ENCODE assay signal across 9 cellular contexts in genomic region chr20:45041464-45042337, GRCh38. TPM values are rescaled to one million over a fixed set of nuclear protein-coding genes. Genes with fewer than 3 reads are reported as not detected.
DNase-seq lines count a peak whose midpoint lies in the region; ATAC-seq and TF ChIP-seq lines count a peak whose summit lies in the region.
"Had no signal": no experiment of that assay in that cellular context is flagged by ENCODE, and none has a peak within 500 bp of the region (broad histone marks: within the 10 kb centered on the region; RNA-seq: fewer than 3 reads in every experiment).

No MANE protein-coding gene starts in this region.

- H3K4me3 Mint-ChIP-seq in CD14-positive monocyte: no peak overlapping the region
- no peak overlapping the region for H3K4me3 Mint-ChIP-seq in activated B cell treated with CpG ODN at 0.5 μM for 24 hours

- no peak for TF ChIP-seq POLR2A in suprapubic skin (IDR thresholded peaks at IDR 0.05)

- POLR2A ChIA-PET in activated B cell treated with CpG ODN at 0.5 μM for 24 hours (lab: Charles Lee): no interaction called here

- H3K9me3 ChIP-seq in iPS-20b (ENCODE audit: insufficient read depth, low read depth, low read length) (no peaks in the 10 kb centered on the region), suprapubic skin (no peaks in the 10 kb centered on the region)

- H3K27me3 Mint-ChIP-seq in CD14-positive monocyte (ENCODE audit: low read depth in 3 of 3) (no peaks in the 10 kb centered on the region), activated B cell treated with CpG ODN at 0.5 μM for 24 hours (no peaks in the 10 kb centered on the region)

- TF ChIP-seq CTCF in CD14-positive monocyte (IDR thresholded peaks at IDR 0.05) (no peak), activated B cell treated with CpG ODN at 0.5 μM for 24 hours (IDR thresholded peaks at IDR 0.05) (no peak), suprapubic skin (IDR thresholded peaks at IDR 0.05) (no peak)

- peak overlapping the region; percentile 40 for H3K27ac ChIP-seq in iPS-20b (ENCODE audit: low read length)
- no peak overlapping the region for H3K27ac ChIP-seq in suprapubic skin

- H3K36me3 ChIP-seq in iPS-20b (ENCODE audit: insufficient read depth, low read depth, low read length) (no peaks in the 10 kb centered on the region), suprapubic skin (no peaks in the 10 kb centered on the region)

- peaks cover 34 to 49% of the 10 kb centered on the region in 2 donors for H3K36me3 Mint-ChIP-seq in CD14-positive monocyte
- peaks cover 79% of the 10 kb centered on the region for H3K36me3 Mint-ChIP-seq in activated B cell treated with CpG ODN at 0.5 μM for 24 hours (ENCODE audit: low read depth)

- H3K9ac ChIP-seq in iPS-20b (ENCODE audit: low read depth, low read length): peak overlapping the region; percentile 14; the same call in 1 of the 2 replicates

- WGBS in suprapubic skin: 34% methylated on average over 5 of the region's 5 CpGs

- no peak for DNase-seq in CD14-positive monocyte (ENCODE audit: low spot score)
- peak; percentile 83 for DNase-seq in HS-5 (ENCODE audit: low read depth)
- no peak for DNase-seq in activated B cell treated with CpG ODN at 0.5 μM for 24 hours
- no peak for DNase-seq in suprapubic skin (ENCODE audit: low spot score in 2 of 2)
- no peak for DNase-seq in NCI-H526 (lab: John Stamatoyannopoulos, UW)
- DNase-seq in posterior cingulate gyrus: no peak
- DNase-seq: MV-4-11 had no signal

- H3K27ac Mint-ChIP-seq in CD14-positive monocyte: peak overlapping the region in 4 of 7 donors; percentile 5 to 79 (median 33)
- peak overlapping the region; percentile 51 for H3K27ac Mint-ChIP-seq in activated B cell treated with CpG ODN at 0.5 μM for 24 hours

- no peaks in the 10 kb centered on the region for H3K27me3 ChIP-seq in iPS-20b (ENCODE audit: insufficient read depth, low read length)
- H3K27me3 ChIP-seq in suprapubic skin: no peaks in the 10 kb centered on the region

- CTCF ChIA-PET in activated B cell treated with CpG ODN at 0.5 μM for 24 hours (lab: Charles Lee): interaction anchor here (0.6 to 4.3 kb wide), 3 partner anchors 30 to 249 kb away, joined by 3 to 86 read pairs (median 34); no protein-coding TSS in a partner anchor

- peak overlapping the region; percentile 18; the same call in 1 of the 2 replicates for H3K4me3 ChIP-seq in iPS-20b (ENCODE audit: low read length)
- H3K4me3 ChIP-seq in suprapubic skin: no peak overlapping the region

- H3K4me1 ChIP-seq in iPS-20b (ENCODE audit: insufficient read depth, low read length) (peaks cover 38% of the 10 kb centered on the region), suprapubic skin (peaks cover 28% of the 10 kb centered on the region)

- no peak for ATAC-seq in activated B cell treated with CpG ODN at 0.5 μM for 24 hours (ENCODE audit: low read depth)
- ATAC-seq in GM18867 (IDR thresholded peaks at IDR 0.05; ENCODE audit: unreplicated experiment): no peak

- peaks cover 49% of the 10 kb centered on the region for H3K4me1 Mint-ChIP-seq in CD14-positive monocyte
- peaks cover 59% of the 10 kb centered on the region for H3K4me1 Mint-ChIP-seq in activated B cell treated with CpG ODN at 0.5 μM for 24 hours

- no peak for TF ChIP-seq EP300 in suprapubic skin (IDR thresholded peaks at IDR 0.05)

- intact Hi-C loops in CD14-positive monocyte (cut with micrococcal nuclease): loop anchor here in 1 of 2 donors (10.0 kb wide), 1 partner anchor 53 kb away; no protein-coding TSS in a partner anchor
- intact Hi-C loops in activated B cell treated with CpG ODN at 0.5 μM for 24 hours (cut with micrococcal nuclease): no loop called here
- intact Hi-C loops in posterior cingulate gyrus (cut with DNase I): no loop called here

- H3K9me3 Mint-ChIP-seq in CD14-positive monocyte (peaks cover 0 to 5% (median 3%) of the 10 kb centered on the region in 7 donors), activated B cell treated with CpG ODN at 0.5 μM for 24 hours (no peaks in the 10 kb centered on the region)

RNA-seq across cellular contexts. Expression of gene KCNS1, which starts 59.2 kb away (rescaled TPM):
- polyA plus RNA-seq in CD14-positive monocyte: under 1 TPM in 1 of 2 donors, not detected in 1; 0.23 TPM
- total RNA-seq in activated B cell treated with CpG ODN at 0.5 μM for 24 hours: not detected in 2 replicates
- total RNA-seq in suprapubic skin: 1 to 10 TPM; 1.0 to 5.5 (median 2.3) TPM
